In the genomic region with DNA sequence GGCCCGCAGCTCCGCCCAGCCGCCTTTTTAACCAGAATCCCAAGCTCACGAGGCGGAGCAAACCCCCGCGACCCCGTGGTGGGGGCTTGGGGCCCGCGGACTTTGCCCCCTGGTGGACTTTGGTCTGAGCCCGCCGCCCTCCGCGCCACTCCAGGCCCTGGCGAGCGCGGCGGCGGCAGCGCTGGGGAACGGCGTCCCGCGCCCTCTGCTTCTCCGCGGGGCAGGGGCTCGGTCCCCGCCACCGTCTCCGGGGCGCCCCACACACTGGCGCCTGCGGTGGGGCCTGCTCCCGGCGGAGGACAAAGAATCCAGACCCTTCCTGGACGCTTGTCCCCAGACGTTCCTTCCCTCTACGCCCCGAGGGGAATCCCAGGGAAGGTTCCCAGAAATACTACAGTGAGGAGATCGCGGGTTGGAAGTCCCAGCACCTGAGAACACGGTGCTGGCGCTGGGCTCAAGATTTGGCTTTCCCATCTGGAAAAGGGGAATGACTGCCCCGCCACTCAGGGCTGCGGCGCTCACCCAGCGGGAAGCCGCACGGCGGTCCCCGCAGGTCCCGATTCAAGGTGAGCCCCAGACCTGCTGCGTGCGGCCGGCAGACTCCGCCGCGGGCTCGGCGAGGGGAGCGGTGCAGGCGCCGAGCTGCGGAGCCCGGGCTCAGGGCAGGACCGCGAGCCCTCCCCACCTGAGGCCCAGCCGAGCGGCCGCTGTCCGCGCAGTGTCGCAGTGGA, we compare ENCODE assay signal across 9 cellular contexts. TPM values are rescaled to one million over a fixed set of nuclear protein-coding genes. Genes with fewer than 3 reads are reported as not detected.
DNase-seq lines count a peak whose midpoint lies in the region.
"Had no signal": no experiment of that assay in that cellular context is flagged by ENCODE, and none has a peak within 500 bp of the region (broad histone marks: within the 10 kb centered on the region; RNA-seq: fewer than 3 reads in every experiment).

Gene HAAO (minus strand): TSS at position 1 of the 731 bp plus-strand sequence. CDS start 47 bp downstream, outside the sequence.

- peak; percentile 56 for DNase-seq in GM19238 (ENCODE audit: insufficient read length, low spot score)
- DNase-seq in KBM-7: peak; percentile 73
- peak; percentile 24 for DNase-seq in midbrain (lab: John Stamatoyannopoulos, UW)
- peak; percentile 69 for DNase-seq in ureter (ENCODE audit: low spot score)
- DNase-seq in NCI-H2029 treated with DMSO at 0.1 percent for 48 hours (lab: John Stamatoyannopoulos, UW): no peak
- DNase-seq in middle frontal gyrus (ENCODE audit: extremely low spot score, low spot score): no peak

- H3K9me3 ChIP-seq in BLaER1 (peaks cover 12% of the 10 kb centered on the region; the same call in 1 of the 2 replicates), endocrine pancreas (ENCODE audit: control insufficient read depth, low read length) (no peaks in the 10 kb centered on the region)

- H3K9ac ChIP-seq in BLaER1 (peak within 1 kb of the TSS; percentile 9), endocrine pancreas (ENCODE audit: control insufficient read depth, insufficient read depth, low read length) (peak within 1 kb of the TSS; percentile 69)

- peak within 1 kb of the TSS; percentile 83 for H3K4me2 ChIP-seq in BLaER1

- H3K27me3 ChIP-seq in BLaER1 (peaks cover 49% of the 10 kb centered on the region), endocrine pancreas (ENCODE audit: control insufficient read depth, insufficient read depth, low read length) (no peaks in the 10 kb centered on the region)

- H3K36me3 ChIP-seq in BLaER1 (no peaks in the 10 kb centered on the region), endocrine pancreas (ENCODE audit: control insufficient read depth, insufficient read depth, low read length) (no peaks in the 10 kb centered on the region)

- in situ Hi-C loops in KBM-7 (cut with MboI; ENCODE audit: low pct_unique_long_range_greater_than_20kb, low sequenced_read_pairs): loop anchor here (25.0 kb wide), 1 partner anchor 280 kb away; no protein-coding TSS in a partner anchor

- H4K20me1 ChIP-seq in BLaER1: no peaks in the 10 kb centered on the region

- H3K4me1 ChIP-seq in BLaER1: peaks cover 53% of the 10 kb centered on the region
- no peaks in the 10 kb centered on the region for H3K4me1 ChIP-seq in endocrine pancreas (ENCODE audit: control insufficient read depth, insufficient read depth, low read length)

- peak within 1 kb of the TSS; percentile 45; the same call in 1 of the 2 replicates for H3K27ac ChIP-seq in BLaER1

- H3K4me3 ChIP-seq in BLaER1: peak within 1 kb of the TSS; percentile 61
- no peak within 1 kb of the TSS for H3K4me3 ChIP-seq in endocrine pancreas (ENCODE audit: control insufficient read depth, insufficient read depth, low read length)
- H3K4me3 ChIP-seq: K562 had no signal

RNA-seq across cellular contexts. Expression of gene HAAO, which starts in this region (rescaled TPM):
- 14.1 TPM for total RNA-seq in ureter
- total RNA-seq: K562 had no signal

Comparison
In these comparisons a context has a peak if more than half of its experiments do, and no peak if none do; other contexts are left out.
1. DNase-seq: peak in GM19238 (single experiment), KBM-7 (single experiment), midbrain (single experiment) and ureter (single experiment); none in NCI-H2029 treated with DMSO at 0.1 percent for 48 hours (single experiment) and middle frontal gyrus (single experiment).